8 cellular contexts compared by ENCODE assay signal in the genomic region with DNA sequence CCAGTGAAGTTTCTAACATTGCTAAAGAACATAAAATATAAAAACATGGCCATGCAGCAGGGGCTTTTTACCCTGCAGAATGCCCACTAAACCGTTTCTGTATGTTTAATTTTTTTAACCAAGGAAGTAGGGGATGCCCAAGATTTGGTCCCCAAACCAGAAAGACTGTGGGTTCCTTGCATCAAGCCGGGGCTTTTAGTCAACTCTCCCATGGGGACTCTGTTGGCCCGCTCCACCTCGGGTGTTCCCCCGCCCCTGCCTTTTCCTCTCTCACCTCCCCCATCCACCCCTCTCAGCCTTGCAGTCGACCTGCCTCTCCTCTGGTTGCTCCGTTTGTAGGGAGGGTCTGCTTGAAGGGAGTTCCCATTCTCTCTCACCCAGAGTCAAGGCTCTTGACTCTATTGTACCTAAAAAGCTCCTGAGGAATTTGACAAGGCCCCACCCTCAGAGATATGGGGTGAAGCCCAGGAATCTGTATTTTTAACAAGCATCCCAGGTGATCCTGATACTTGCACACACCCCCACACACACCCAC.
A peak's percentile ranks its signal among the peaks of the same experiment; 100 is the strongest.
DNase-seq lines count a peak whose midpoint lies in the region; ATAC-seq and TF ChIP-seq lines count a peak whose summit lies in the region.

No MANE protein-coding gene starts in this region.

- POLR2A ChIA-PET in naive thymus-derived CD8-positive, alpha-beta T cell (lab: Charles Lee): interaction anchor here (0.7 to 1.9 kb wide), 8 partner anchors 24 to 402 kb away, joined by 3 to 10 read pairs (median 4); a partner anchor contains a TSS

- H3K27me3 Mint-ChIP-seq in naive thymus-derived CD8-positive, alpha-beta T cell: no peaks in the 10 kb centered on the region

- H3K4me3 ChIP-seq in heart right ventricle: no peak overlapping the region
- no peak overlapping the region for H3K4me3 ChIP-seq in uterus

- no peaks in the 10 kb centered on the region for H3K36me3 Mint-ChIP-seq in naive thymus-derived CD8-positive, alpha-beta T cell

- TF ChIP-seq POLR2A in uterus (IDR thresholded peaks at IDR 0.05): no peak

- H3K27ac Mint-ChIP-seq in naive thymus-derived CD8-positive, alpha-beta T cell: peak overlapping the region; percentile 92 to 99 (median 95)

- H3K27me3 ChIP-seq in heart right ventricle: no peaks in the 10 kb centered on the region
- no peaks in the 10 kb centered on the region for H3K27me3 ChIP-seq in uterus

- peak; percentile 71 for DNase-seq in cardiac septum (ENCODE audit: low spot score)
- no peak for DNase-seq in heart right ventricle
- DNase-seq in activated T-helper 1 cell treated with Interleukin-2 at 50 U/mL for 16 hours (ENCODE audit: low read depth): peak; percentile 5
- peak in 6 of 10 donors; percentile 12 to 53 (median 29) for DNase-seq in naive thymus-derived CD8-positive, alpha-beta T cell
- no peak for DNase-seq in uterus
- no peak for DNase-seq in hepatic stellate cell (ENCODE audit: low spot score)
- DNase-seq in UCSD-AML1 (lab: John Stamatoyannopoulos, UW; ENCODE audit: unreplicated experiment): no peak
- DNase-seq in NCI-H226: no peak

- H3K4me1 Mint-ChIP-seq in naive thymus-derived CD8-positive, alpha-beta T cell: peaks cover 28 to 85% (median 53%) of the 10 kb centered on the region in 4 donors

- TF ChIP-seq CTCF in heart right ventricle (IDR thresholded peaks at IDR 0.05): no peak
- no peak for TF ChIP-seq CTCF in uterus (IDR thresholded peaks at IDR 0.05)

- intact Hi-C loops in cardiac septum (cut with DNase I): no loop called here
- intact Hi-C loops in heart right ventricle (cut with DNase I): loop anchor here in 4 of 10 donors (5.0 to 10.0 kb wide), 2 partner anchors 36 to 54 kb away; no protein-coding TSS in a partner anchor
- intact Hi-C loops in uterus (cut with DNase I; ENCODE audit: low total_unique reads): no loop called here

- peak overlapping the region; percentile 62 to 87 (median 76) for H3K4me3 Mint-ChIP-seq in naive thymus-derived CD8-positive, alpha-beta T cell

- WGBS in heart right ventricle, 2 donors: 62 to 67% methylated on average over 7 of the region's 7 CpGs

- H3K4me1 ChIP-seq in heart right ventricle: peaks cover 3 to 47% (median 17%) of the 10 kb centered on the region in 9 donors
- no peaks in the 10 kb centered on the region for H3K4me1 ChIP-seq in uterus

- no peak for ATAC-seq in heart right ventricle
- peak in 1 of 2 donors; percentile 4 for ATAC-seq in naive thymus-derived CD8-positive, alpha-beta T cell

- H3K9me3 Mint-ChIP-seq in naive thymus-derived CD8-positive, alpha-beta T cell: peaks cover 0 to 2% (median 0%) of the 10 kb centered on the region in 9 donors

- peaks cover 0 to 11% (median 3%) of the 10 kb centered on the region in 11 donors for H3K9me3 ChIP-seq in heart right ventricle
- no peaks in the 10 kb centered on the region for H3K9me3 ChIP-seq in uterus

- H3K27ac ChIP-seq in heart right ventricle: peak overlapping the region in 4 of 10 donors; percentile 43 to 88 (median 71)
- peak overlapping the region; percentile 22 to 47 for H3K27ac ChIP-seq in uterus

- no peaks in the 10 kb centered on the region for H3K36me3 ChIP-seq in heart right ventricle
- H3K36me3 ChIP-seq in uterus: no peaks in the 10 kb centered on the region

Comparison
In these comparisons a context has a peak if more than half of its experiments do, and no peak if none do; other contexts are left out.
1. DNase-seq: peak in cardiac septum (single experiment), activated T-helper 1 cell treated with Interleukin-2 at 50 U/mL for 16 hours (single experiment) and naive thymus-derived CD8-positive, alpha-beta T cell (6 of 10); none in heart right ventricle (0 of 2), uterus (0 of 2), hepatic stellate cell (single experiment), UCSD-AML1 (single experiment) and NCI-H226 (single experiment).